Comparison of ENCODE assay signal across 1 cellular context in genomic region chr5:36664762-36665161, GRCh38.
TF ChIP-seq lines count a peak whose summit lies in the region.

No MANE protein-coding gene starts in this region.

TF ChIP-seq in WTC11, 78 proteins besides CTCF, POLR2A, EP300 and RAD21 (continued from another document):
- no peak for TF ChIP-seq ZSCAN18 (CRISPR knock-in tag; IDR thresholded peaks at IDR 0.05)
- TF ChIP-seq NR1H2 (CRISPR knock-in tag; IDR thresholded peaks at IDR 0.05) = no peak
- no peak for TF ChIP-seq EMX1 (CRISPR knock-in tag; IDR thresholded peaks at IDR 0.05)
- no peak for TF ChIP-seq SMAD4 (CRISPR knock-in tag; IDR thresholded peaks at IDR 0.05)
